In the genomic region with DNA sequence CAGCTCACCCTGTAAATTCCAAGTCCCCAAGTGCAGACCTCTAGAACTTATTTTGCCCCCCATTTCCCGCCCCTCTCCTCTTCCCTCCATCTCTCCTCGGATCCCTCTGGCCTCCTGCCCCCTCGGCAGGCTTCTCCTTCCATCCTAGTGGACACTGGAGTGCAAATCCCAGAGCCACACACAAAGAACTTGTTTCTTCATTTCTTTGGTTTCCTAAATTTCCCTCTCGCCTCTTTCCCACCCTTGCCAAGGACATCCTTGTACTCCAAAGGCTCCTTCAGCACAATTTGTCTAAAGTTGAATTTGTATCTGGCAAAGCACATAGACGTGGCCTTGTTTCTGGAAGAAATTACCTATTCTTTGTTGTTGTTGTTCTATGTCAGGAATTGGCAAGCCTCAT, we compare ENCODE assay signal across 16 cellular contexts. TPM values are rescaled to one million over a fixed set of nuclear protein-coding genes. Genes with fewer than 3 reads are reported as not detected.
DNase-seq lines count a peak whose midpoint lies in the region; ATAC-seq and TF ChIP-seq lines count a peak whose summit lies in the region.
"Had no signal": no experiment of that assay in that cellular context is flagged by ENCODE, and none has a peak within 500 bp of the region (broad histone marks: within the 10 kb centered on the region; RNA-seq: fewer than 3 reads in every experiment).

No MANE protein-coding gene starts in this region.

- no peaks in the 10 kb centered on the region for H3K36me3 Mint-ChIP-seq in natural killer cell
- no peaks in the 10 kb centered on the region for H3K36me3 Mint-ChIP-seq in natural killer cell treated with Interleukin-12 subunit alpha and Interleukin-12 subunit beta and Interleukin-15 and Interleukin-18, amount 100 ng/mL, for 72 hours
- no peaks in the 10 kb centered on the region for H3K36me3 Mint-ChIP-seq in naive thymus-derived CD4-positive, alpha-beta T cell
- H3K36me3 Mint-ChIP-seq: CD14-positive monocyte had no signal

- H3K4me1 ChIP-seq in Loucy (ENCODE audit: insufficient read depth, low read length, poor library complexity, severe bottlenecking): peaks cover 14% of the 10 kb centered on the region
- peaks cover 9 to 11% of the 10 kb centered on the region in 2 donors for H3K4me1 ChIP-seq in naive thymus-derived CD4-positive, alpha-beta T cell (ENCODE audit: control insufficient read depth in 2 of 2, insufficient read depth in 2 of 2, low read length in 2 of 2)

- H3K4me1 Mint-ChIP-seq in natural killer cell: peaks cover 22 to 27% of the 10 kb centered on the region in 2 donors
- peaks cover 22 to 29% of the 10 kb centered on the region in 2 donors for H3K4me1 Mint-ChIP-seq in natural killer cell treated with Interleukin-12 subunit alpha and Interleukin-12 subunit beta and Interleukin-15 and Interleukin-18, amount 100 ng/mL, for 72 hours (ENCODE audit: low read depth in 2 of 2)
- peaks cover 9 to 50% (median 29%) of the 10 kb centered on the region in 7 donors for H3K4me1 Mint-ChIP-seq in naive thymus-derived CD4-positive, alpha-beta T cell
- H3K4me1 Mint-ChIP-seq: CD14-positive monocyte had no signal

- TF ChIP-seq CTCF in natural killer cell (IDR thresholded peaks at IDR 0.05) (no peak), Loucy (conservative IDR thresholded peaks at IDR 0.05; ENCODE audit: low read length) (no peak)

- CTCF ChIA-PET in naive thymus-derived CD4-positive, alpha-beta T cell (lab: Charles Lee): no interaction called here

- H4K20me1 ChIP-seq in Loucy (ENCODE audit: insufficient read depth, low read length, poor library complexity, severe bottlenecking): no peaks in the 10 kb centered on the region

- H3K4me3 ChIP-seq in Loucy (ENCODE audit: low read length, poor library complexity, severe bottlenecking): no peak overlapping the region
- H3K4me3 ChIP-seq in naive thymus-derived CD4-positive, alpha-beta T cell (ENCODE audit: low read length): no peak overlapping the region
- H3K4me3 ChIP-seq: GM23248 had no signal

- H2AFZ ChIP-seq in Loucy (ENCODE audit: low read length): no peak overlapping the region
- H2AFZ ChIP-seq: GM23248 had no signal

- H3K79me2 ChIP-seq in Loucy (ENCODE audit: insufficient read depth, low read length): no peaks in the 10 kb centered on the region

- no peaks in the 10 kb centered on the region for H3K36me3 ChIP-seq in Loucy (ENCODE audit: insufficient read depth, low read length)
- H3K36me3 ChIP-seq in naive thymus-derived CD4-positive, alpha-beta T cell (ENCODE audit: control insufficient read depth in 2 of 3, insufficient read depth in 3 of 3, low read length in 3 of 3): no peaks in the 10 kb centered on the region

- peak overlapping the region; percentile 56 for H3K27ac ChIP-seq in naive thymus-derived CD4-positive, alpha-beta T cell (ENCODE audit: low read depth, low read length)
- no peak overlapping the region for H3K27ac ChIP-seq in caudate nucleus (ENCODE audit: low read depth, low read length)
- H3K27ac ChIP-seq: GM23248, HL-60 had no signal

- ATAC-seq in natural killer cell (no peak), GM18505 (IDR thresholded peaks at IDR 0.05; ENCODE audit: unreplicated experiment) (no peak)
- ATAC-seq in natural killer cell treated with Interleukin-12 subunit alpha and Interleukin-12 subunit beta and Interleukin-15 and Interleukin-18, amount 100 ng/mL, for 72 hours: no peak
- no peak for ATAC-seq in naive thymus-derived CD4-positive, alpha-beta T cell
- ATAC-seq: HCT116 had no signal

- peak overlapping the region; percentile 9 for H3K4me2 ChIP-seq in Loucy (ENCODE audit: low read depth, low read length, poor library complexity, severe bottlenecking)

- H3K9me2 ChIP-seq in Loucy (replicated peaks; ENCODE audit: low read depth, low read length): no peaks in the 10 kb centered on the region

- H3F3A ChIP-seq in Loucy (ENCODE audit: low read depth): no peaks in the 10 kb centered on the region

- no peak overlapping the region for H3K9ac ChIP-seq in Loucy (ENCODE audit: low read depth, low read length, poor library complexity, severe bottlenecking)
- H3K9ac ChIP-seq: GM23248 had no signal

- no peak for DNase-seq in natural killer cell
- no peak for DNase-seq in natural killer cell treated with Interleukin-12 subunit alpha and Interleukin-12 subunit beta and Interleukin-15 and Interleukin-18, amount 100 ng/mL, for 72 hours (ENCODE audit: low spot score)
- no peak for DNase-seq in naive thymus-derived CD4-positive, alpha-beta T cell
- DNase-seq in caudate nucleus (lab: John Stamatoyannopoulos, UW): no peak
- DNase-seq in RPMI8226: no peak
- DNase-seq: ACHN, Calu3, DMS 273 treated with DMSO at 0.1 percent for 48 hours, GM23248 had no signal

- H3K27me3 ChIP-seq in Loucy (ENCODE audit: insufficient read depth, low read length, poor library complexity, severe bottlenecking): no peaks in the 10 kb centered on the region
- H3K27me3 ChIP-seq in naive thymus-derived CD4-positive, alpha-beta T cell (ENCODE audit: control insufficient read depth in 2 of 2, insufficient read depth in 2 of 2, low read length in 2 of 2): no peaks in the 10 kb centered on the region

- H3K9me3 Mint-ChIP-seq in natural killer cell: no peaks in the 10 kb centered on the region
- no peaks in the 10 kb centered on the region for H3K9me3 Mint-ChIP-seq in natural killer cell treated with Interleukin-12 subunit alpha and Interleukin-12 subunit beta and Interleukin-15 and Interleukin-18, amount 100 ng/mL, for 72 hours
- H3K9me3 Mint-ChIP-seq in naive thymus-derived CD4-positive, alpha-beta T cell: peaks cover 0 to 1% (median 0%) of the 10 kb centered on the region in 11 donors
- H3K9me3 Mint-ChIP-seq: CD14-positive monocyte had no signal

- POLR2A ChIA-PET in naive thymus-derived CD4-positive, alpha-beta T cell (lab: Charles Lee): no interaction called here

- no peak overlapping the region for H3K27ac Mint-ChIP-seq in natural killer cell
- no peak overlapping the region for H3K27ac Mint-ChIP-seq in natural killer cell treated with Interleukin-12 subunit alpha and Interleukin-12 subunit beta and Interleukin-15 and Interleukin-18, amount 100 ng/mL, for 72 hours
- peak overlapping the region in 8 of 9 donors; percentile 26 to 95 (median 84) for H3K27ac Mint-ChIP-seq in naive thymus-derived CD4-positive, alpha-beta T cell
- H3K27ac Mint-ChIP-seq: B cell had no signal

- peaks cover 18 to 44% of the 10 kb centered on the region in 2 donors for H3K27me3 Mint-ChIP-seq in natural killer cell (ENCODE audit: low read depth in 2 of 2)
- H3K27me3 Mint-ChIP-seq in natural killer cell treated with Interleukin-12 subunit alpha and Interleukin-12 subunit beta and Interleukin-15 and Interleukin-18, amount 100 ng/mL, for 72 hours: peaks cover 14 to 17% of the 10 kb centered on the region in 2 donors
- peaks cover 0 to 12% (median 0%) of the 10 kb centered on the region in 5 donors for H3K27me3 Mint-ChIP-seq in naive thymus-derived CD4-positive, alpha-beta T cell

- H3K4me3 Mint-ChIP-seq in natural killer cell: peak overlapping the region; percentile 63
- no peak overlapping the region for H3K4me3 Mint-ChIP-seq in natural killer cell treated with Interleukin-12 subunit alpha and Interleukin-12 subunit beta and Interleukin-15 and Interleukin-18, amount 100 ng/mL, for 72 hours
- H3K4me3 Mint-ChIP-seq in naive thymus-derived CD4-positive, alpha-beta T cell: peak overlapping the region in 9 of 10 donors; percentile 17 to 82 (median 68)
- H3K4me3 Mint-ChIP-seq: B cell, CD14-positive monocyte had no signal

- no peak for TF ChIP-seq POLR2A in GM18505 (IDR thresholded peaks at IDR 0.05; ENCODE audit: borderline replicate concordance, extremely low read depth, insufficient read depth, insufficient read length)

- intact Hi-C loops in natural killer cell (cut with micrococcal nuclease): no loop called here
- intact Hi-C loops in naive thymus-derived CD4-positive, alpha-beta T cell (cut with micrococcal nuclease): loop anchor here in 1 of 2 donors (1.0 kb wide), 1 partner anchor 26 kb away; no protein-coding TSS in a partner anchor

- H3K9me3 ChIP-seq in Loucy (ENCODE audit: insufficient read depth, low read depth, low read length): no peaks in the 10 kb centered on the region
- H3K9me3 ChIP-seq in naive thymus-derived CD4-positive, alpha-beta T cell (ENCODE audit: control insufficient read depth in 2 of 3, low read length in 3 of 3): no peaks in the 10 kb centered on the region

RNA-seq across cellular contexts. Expression of gene UMODL1, which starts 17.5 kb away (rescaled TPM):
- under 1 TPM in 2 of 3 donors, not detected in 1; 0.14 to 0.28 TPM for total RNA-seq in natural killer cell
- not detected for total RNA-seq in natural killer cell treated with Interleukin-12 subunit alpha and Interleukin-12 subunit beta and Interleukin-15 and Interleukin-18, amount 100 ng/mL, for 72 hours
- total RNA-seq in naive thymus-derived CD4-positive, alpha-beta T cell: 1 to 10 TPM in 2 of 5 experiments, under 1 TPM in 2, not detected in 1; 0.34 to 1.7 (median 1.1) TPM
- under 1 TPM; 0.11 to 0.14 TPM for polyA plus RNA-seq in naive thymus-derived CD4-positive, alpha-beta T cell
- total RNA-seq: A172, Calu3, GM23248 had no signal
- polyA plus RNA-seq: CD14-positive monocyte, GM23248 had no signal

Comparison
In these comparisons a context has a peak if more than half of its experiments do, and no peak if none do; other contexts are left out.
1. H3K27ac Mint-ChIP-seq: peak in naive thymus-derived CD4-positive, alpha-beta T cell (8 of 9); none in natural killer cell (0 of 2) and natural killer cell treated with Interleukin-12 subunit alpha and Interleukin-12 subunit beta and Interleukin-15 and Interleukin-18, amount 100 ng/mL, for 72 hours (0 of 2).